Comparison of ENCODE assay signal across 8 cellular contexts in the genomic region with DNA sequence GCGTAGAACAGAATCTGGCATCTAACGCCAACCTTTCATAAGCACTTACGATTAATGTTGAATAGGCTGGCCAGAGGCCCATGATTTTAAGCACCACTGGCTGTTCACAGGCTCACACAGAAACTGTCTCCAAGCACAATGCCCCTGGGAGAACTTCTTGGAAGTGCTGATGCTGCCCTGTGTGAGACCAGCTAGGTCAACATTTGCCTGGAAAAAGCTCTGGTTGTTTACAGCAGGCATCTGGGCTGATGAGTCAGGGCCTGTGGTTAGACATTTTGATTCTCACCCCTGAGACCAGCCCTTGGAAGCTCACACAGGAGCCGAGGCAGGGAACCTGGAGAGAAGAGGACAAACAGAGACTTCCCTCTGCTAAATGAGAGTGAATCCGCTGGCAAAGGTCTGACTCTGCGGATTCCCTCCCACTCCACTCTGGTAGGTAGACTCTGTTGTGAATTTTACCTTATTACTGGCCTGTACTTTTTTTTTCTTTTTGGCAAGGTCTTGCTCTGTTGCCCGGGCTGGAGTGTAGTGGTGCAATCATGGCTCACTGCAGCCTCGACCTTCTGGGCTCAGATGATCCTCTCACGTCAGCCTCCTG. TPM values are rescaled to one million over a fixed set of nuclear protein-coding genes. Genes with fewer than 3 reads are reported as not detected.
A peak's percentile ranks its signal among the peaks of the same experiment; 100 is the strongest.
DNase-seq lines count a peak whose midpoint lies in the region; ATAC-seq and TF ChIP-seq lines count a peak whose summit lies in the region.

No MANE protein-coding gene starts in this region.

- H4K20me1 ChIP-seq in SK-N-SH (ENCODE audit: insufficient read depth) (no peaks in the 10 kb centered on the region), smooth muscle cell (ENCODE audit: low read depth) (no peaks in the 10 kb centered on the region)

- H3K4me3 ChIP-seq in SK-N-SH (ENCODE audit: low read depth in 2 of 2, low read length in 1 of 2) (no peak overlapping the region), heart right ventricle (no peak overlapping the region), smooth muscle cell (no peak overlapping the region)

- no peak for TF ChIP-seq CTCF in SK-N-SH (IDR thresholded peaks at IDR 0.05)
- no peak for TF ChIP-seq CTCF in heart right ventricle (IDR thresholded peaks at IDR 0.05)
- TF ChIP-seq CTCF in smooth muscle cell (IDR thresholded peaks at IDR 0.05; ENCODE audit: borderline replicate concordance, insufficient read depth, poor library complexity, severe bottlenecking) = no peak

- POLR2A ChIA-PET in SK-N-SH (lab: Yijun Ruan, JAX) = no interaction called here

- TF ChIP-seq RAD21 in SK-N-SH (IDR thresholded peaks at IDR 0.05; ENCODE audit: low read length) = 0 out of 2 replicates have a peak, but pooled peaks have one; percentile 2

- no peaks in the 10 kb centered on the region for H3F3A ChIP-seq in SK-N-SH (replicated peaks; ENCODE audit: insufficient read depth)
- peaks cover 33% of the 10 kb centered on the region for H3F3A ChIP-seq in smooth muscle cell (ENCODE audit: low read depth)

- H3K9ac ChIP-seq in SK-N-SH (no peak overlapping the region), smooth muscle cell (ENCODE audit: low read depth) (no peak overlapping the region)

- intact Hi-C loops in heart right ventricle (cut with DNase I) = no loop called here

- no peaks in the 10 kb centered on the region for H3K9me2 ChIP-seq in SK-N-SH

- ATAC-seq in heart right ventricle (peak; percentile 82 to 91 (median 86)), HG03175 (IDR thresholded peaks at IDR 0.05; ENCODE audit: unreplicated experiment) (no peak), GM18517 (IDR thresholded peaks at IDR 0.05; ENCODE audit: unreplicated experiment) (no peak)

- H3K79me2 ChIP-seq in SK-N-SH (ENCODE audit: insufficient read depth) (no peaks in the 10 kb centered on the region), smooth muscle cell (ENCODE audit: low read depth) (no peaks in the 10 kb centered on the region)

- H2AFZ ChIP-seq in SK-N-SH (ENCODE audit: low read depth) (no peak overlapping the region), smooth muscle cell (ENCODE audit: low read depth) (no peak overlapping the region)

- CTCF ChIA-PET in SK-N-SH (lab: Yijun Ruan, JAX) = interaction anchor here (2.6 kb wide), 1 partner anchor 828 kb away, joined by 9 read pairs; no protein-coding TSS in a partner anchor

- H3K4me1 ChIP-seq in SK-N-SH (ENCODE audit: control insufficient read depth in 1 of 2, insufficient read depth in 2 of 2, low read depth in 1 of 2, low read length in 1 of 2) (peaks cover 0 to 47% of the 10 kb centered on the region in 2 experiments; a peak in 2 of 4 replicates), heart right ventricle (peaks cover 0 to 19% (median 12%) of the 10 kb centered on the region in 9 donors), smooth muscle cell (ENCODE audit: low read depth) (peaks cover 20% of the 10 kb centered on the region)

- H3K36me3 ChIP-seq in SK-N-SH (replicated peaks in 1 of 2; ENCODE audit: control insufficient read depth in 1 of 2, insufficient read depth in 2 of 2, low read length in 1 of 2) (no peaks in the 10 kb centered on the region), heart right ventricle (no peaks in the 10 kb centered on the region), smooth muscle cell (ENCODE audit: low read depth) (no peaks in the 10 kb centered on the region)

- no peak for TF ChIP-seq POLR2A in erythroblast (IDR thresholded peaks at IDR 0.05; ENCODE audit: low read length)

- H3K27ac ChIP-seq in SK-N-SH (ENCODE audit: low read depth in 2 of 2, low read length in 1 of 2) = peak overlapping the region; percentile 8 to 14; a peak in 2 of 4 replicates
- H3K27ac ChIP-seq in heart right ventricle = peak overlapping the region in 3 of 10 donors; percentile 9 to 51 (median 28)
- peak overlapping the region; percentile 66 for H3K27ac ChIP-seq in smooth muscle cell (ENCODE audit: low read depth)

- DNase-seq in HCEC 1CT (peak; percentile 57), SK-N-SH (no peak), heart right ventricle (peak; percentile 48 to 85), smooth muscle cell (lab: John Stamatoyannopoulos, UW; ENCODE audit: unreplicated experiment) (peak; percentile 27), erythroblast (lab: John Stamatoyannopoulos, UW) (no peak)
- no peak for DNase-seq in activated effector memory CD4-positive, alpha-beta T cell treated with Interleukin-2 at 50 U/mL for 16 hours

- no peaks in the 10 kb centered on the region for H3K9me3 ChIP-seq in SK-N-SH
- no peaks in the 10 kb centered on the region for H3K9me3 ChIP-seq in heart right ventricle
- no peaks in the 10 kb centered on the region for H3K9me3 ChIP-seq in smooth muscle cell (replicated peaks; ENCODE audit: low read depth)

- 68% methylated on average over 9 of the region's 9 CpGs for WGBS in SK-N-SH (ENCODE audit: low lambda C conversion rate)
- WGBS in heart right ventricle, 2 donors = 62 to 64% methylated on average over 9 of the region's 9 CpGs
- WGBS in smooth muscle cell (ENCODE audit: low lambda C conversion rate) = 25% methylated on average over 9 of the region's 9 CpGs

- H3K4me2 ChIP-seq in SK-N-SH (no peak overlapping the region), smooth muscle cell (peak overlapping the region; percentile 54)

- TF ChIP-seq EP300 in SK-N-SH (IDR thresholded peaks at IDR 0.05; ENCODE audit: borderline replicate concordance in 1 of 2, low read depth in 1 of 2, low read length in 1 of 2) = no peak; a peak in 1 of 4 replicates

- H3K27me3 ChIP-seq in SK-N-SH (ENCODE audit: insufficient read depth) = no peaks in the 10 kb centered on the region
- H3K27me3 ChIP-seq in heart right ventricle = peaks cover 0 to 24% (median 0%) of the 10 kb centered on the region in 7 donors
- no peaks in the 10 kb centered on the region for H3K27me3 ChIP-seq in smooth muscle cell (ENCODE audit: low read depth)

TF ChIP-seq in SK-N-SH, 30 proteins besides CTCF, POLR2A, EP300 and RAD21 (continues in another document):
- no peak for TF ChIP-seq CHD2 (IDR thresholded peaks at IDR 0.05; ENCODE audit: low read length, partially characterized antibody)
- TF ChIP-seq, protein P1, sequence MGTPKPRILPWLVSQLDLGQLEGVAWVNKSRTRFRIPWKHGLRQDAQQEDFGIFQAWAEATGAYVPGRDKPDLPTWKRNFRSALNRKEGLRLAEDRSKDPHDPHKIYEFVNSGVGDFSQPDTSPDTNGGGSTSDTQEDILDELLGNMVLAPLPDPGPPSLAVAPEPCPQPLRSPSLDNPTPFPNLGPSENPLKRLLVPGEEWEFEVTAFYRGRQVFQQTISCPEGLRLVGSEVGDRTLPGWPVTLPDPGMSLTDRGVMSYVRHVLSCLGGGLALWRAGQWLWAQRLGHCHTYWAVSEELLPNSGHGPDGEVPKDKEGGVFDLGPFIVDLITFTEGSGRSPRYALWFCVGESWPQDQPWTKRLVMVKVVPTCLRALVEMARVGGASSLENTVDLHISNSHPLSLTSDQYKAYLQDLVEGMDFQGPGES (IDR thresholded peaks at IDR 0.05; ENCODE audit: low read depth, low read length) = no peak
- no peak for TF ChIP-seq SMC3 (IDR thresholded peaks at IDR 0.05; ENCODE audit: low read depth, low read length)
- TF ChIP-seq TCF12 (IDR thresholded peaks at IDR 0.05) = peak; percentile 69
- no peak for TF ChIP-seq RXRA (IDR thresholded peaks at IDR 0.05; ENCODE audit: borderline replicate concordance, low read depth)
- TF ChIP-seq YY1 (IDR thresholded peaks at IDR 0.05; ENCODE audit: low read depth) = no peak
- no peak for TF ChIP-seq MAX (IDR thresholded peaks at IDR 0.05; ENCODE audit: low read depth)
- TF ChIP-seq MXI1 (IDR thresholded peaks at IDR 0.05; ENCODE audit: low read depth, low read length) = no peak
- TF ChIP-seq, protein P2, sequence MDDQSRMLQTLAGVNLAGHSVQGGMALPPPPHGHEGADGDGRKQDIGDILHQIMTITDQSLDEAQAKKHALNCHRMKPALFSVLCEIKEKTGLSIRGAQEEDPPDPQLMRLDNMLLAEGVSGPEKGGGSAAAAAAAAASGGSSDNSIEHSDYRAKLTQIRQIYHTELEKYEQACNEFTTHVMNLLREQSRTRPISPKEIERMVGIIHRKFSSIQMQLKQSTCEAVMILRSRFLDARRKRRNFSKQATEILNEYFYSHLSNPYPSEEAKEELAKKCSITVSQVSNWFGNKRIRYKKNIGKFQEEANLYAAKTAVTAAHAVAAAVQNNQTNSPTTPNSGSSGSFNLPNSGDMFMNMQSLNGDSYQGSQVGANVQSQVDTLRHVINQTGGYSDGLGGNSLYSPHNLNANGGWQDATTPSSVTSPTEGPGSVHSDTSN (IDR thresholded peaks at IDR 0.05) = peak; percentile 24; the same call in 1 of the 2 replicates

RNA-seq across cellular contexts. Expression of gene SULF2, which starts 6.8 kb away (rescaled TPM):
- 11.3 and 20.2 TPM in 2 replicates for polyA plus RNA-seq in SK-N-SH (2012; rRNA removed)
- 13.5 and 13.7 TPM in 2 replicates for polyA plus RNA-seq in SK-N-SH (2012; cell fraction: cytosol; rRNA removed)
- 24.2 and 34.3 TPM in 2 replicates for polyA plus RNA-seq in SK-N-SH (2012; cell fraction: nucleus; rRNA removed)
- total RNA-seq in heart right ventricle = 10 to 100 TPM; 16.7 to 39.9 (median 26.4) TPM
- 10 to 100 TPM; 21.0 to 40.6 TPM for polyA plus RNA-seq in heart right ventricle
- total RNA-seq in smooth muscle cell = 102 and 109 TPM in 2 replicates
- polyA plus RNA-seq in smooth muscle cell = 131 and 144 TPM in 2 replicates

Comparison
In these comparisons a context has a peak if more than half of its experiments do, and no peak if none do; other contexts are left out.
1. DNase-seq: peak in HCEC 1CT (single experiment), heart right ventricle (2 of 2) and smooth muscle cell (single experiment); none in SK-N-SH (single experiment), erythroblast (0 of 2) and activated effector memory CD4-positive, alpha-beta T cell treated with Interleukin-2 at 50 U/mL for 16 hours (single experiment).
2. ATAC-seq: peak in heart right ventricle (8 of 8); none in HG03175 (single experiment) and GM18517 (single experiment).